ENCODE assay signal across 9 cellular contexts in the genomic region with DNA sequence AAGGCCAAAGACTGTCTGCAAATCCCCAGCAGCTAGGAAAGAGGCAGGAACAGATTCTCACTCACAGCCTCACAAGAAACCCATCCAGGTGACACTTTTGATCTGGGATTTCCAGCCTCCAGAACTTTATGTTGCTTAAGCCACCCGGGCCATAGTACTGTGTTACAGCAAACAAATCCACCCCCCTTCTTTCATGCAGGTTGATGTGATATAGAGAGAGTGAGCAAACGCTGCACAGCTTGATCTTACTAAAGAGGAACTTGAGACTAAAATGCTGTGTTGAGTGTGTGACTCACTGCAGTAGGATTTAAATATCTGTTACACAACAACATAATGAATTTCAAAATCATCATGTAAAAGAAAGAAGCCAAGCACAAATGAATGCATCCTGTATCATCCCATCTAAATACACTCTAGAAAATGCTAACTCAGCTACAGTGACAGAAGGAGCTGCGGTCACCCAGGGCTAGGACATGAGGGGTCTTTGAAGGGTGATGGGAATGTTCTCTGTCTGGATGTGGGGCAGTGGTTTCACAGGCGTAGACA. TPM values are rescaled to one million over a fixed set of nuclear protein-coding genes. Genes with fewer than 3 reads are reported as not detected.
DNase-seq lines count a peak whose midpoint lies in the region; ATAC-seq and TF ChIP-seq lines count a peak whose summit lies in the region.
"Had no signal": no experiment of that assay in that cellular context is flagged by ENCODE, and none has a peak within 500 bp of the region (broad histone marks: within the 10 kb centered on the region; RNA-seq: fewer than 3 reads in every experiment).

No MANE protein-coding gene starts in this region.

- 90 to 94% methylated on average over 4 of the region's 4 CpGs for WGBS in heart right ventricle, 2 donors
- WGBS in aorta, 2 donors = 90 to 94% methylated on average over 4 of the region's 4 CpGs

- peaks cover 0 to 60% (median 10%) of the 10 kb centered on the region in 9 donors for H3K4me1 ChIP-seq in heart right ventricle
- no peaks in the 10 kb centered on the region for H3K4me1 ChIP-seq in aorta (ENCODE audit: control insufficient read depth in 1 of 2, insufficient read depth in 2 of 2, low read length in 2 of 2)

- H3K9me3 ChIP-seq in heart right ventricle = no peaks in the 10 kb centered on the region
- no peaks in the 10 kb centered on the region for H3K9me3 ChIP-seq in aorta (ENCODE audit: control insufficient read depth, low read length)

- H3K36me3 ChIP-seq in heart right ventricle (peaks cover 0 to 49% (median 6%) of the 10 kb centered on the region in 9 donors), aorta (ENCODE audit: control insufficient read depth in 1 of 2, insufficient read depth in 2 of 2, low read length in 1 of 2) (peaks cover 3 to 5% of the 10 kb centered on the region in 2 donors)

- ATAC-seq in HG02798 (IDR thresholded peaks at IDR 0.05; ENCODE audit: poor library complexity, unreplicated experiment) = peak; percentile 35
- ATAC-seq in heart right ventricle = peak in 7 of 8 donors; percentile 22 to 72 (median 47)
- ATAC-seq in aorta (ENCODE audit: low FRiP score) = peak; percentile 43
- no peak for ATAC-seq in GM21390 (IDR thresholded peaks at IDR 0.05; ENCODE audit: unreplicated experiment)
- ATAC-seq: Panc1 had no signal

- intact Hi-C loops in heart right ventricle (cut with DNase I) (loop anchor here in 4 of 10 donors (10.0 kb wide), 5 partner anchors 56 to 376 kb away; no protein-coding TSS in a partner anchor), aorta (cut with DNase I) (no loop called here)

- TF ChIP-seq CTCF in GM12864 (IDR thresholded peaks at IDR 0.05; ENCODE audit: low read depth, low read length, missing control alignments) = no peak
- no peak for TF ChIP-seq CTCF in heart right ventricle (IDR thresholded peaks at IDR 0.05)

- H3K27ac ChIP-seq in heart right ventricle (peak overlapping the region in 5 of 10 donors; percentile 15 to 81 (median 40)), aorta (ENCODE audit: low read depth in 1 of 2, low read length in 2 of 2) (no peak overlapping the region)

- DNase-seq in GM12864 (ENCODE audit: low read depth) (peak; percentile 71), SKM-1 treated with dmso at 0.1 percent for 144 hours (lab: John Stamatoyannopoulos, UW; ENCODE audit: unreplicated experiment) (peak; percentile 96), heart right ventricle (no peak), aorta (no peak), T-helper 9 cell (no peak), globus pallidus (ENCODE audit: low spot score) (no peak)

- no peaks in the 10 kb centered on the region for H3K27me3 ChIP-seq in heart right ventricle
- H3K27me3 ChIP-seq in aorta (ENCODE audit: control insufficient read depth in 1 of 2, insufficient read depth in 2 of 2, low read length in 1 of 2) = no peaks in the 10 kb centered on the region

- H3K4me3 ChIP-seq in GM12864 (ENCODE audit: low read depth, low read length) (no peak overlapping the region), heart right ventricle (no peak overlapping the region), aorta (ENCODE audit: low read length in 2 of 2) (no peak overlapping the region)

RNA-seq across cellular contexts. Expression of gene RCBTB2, which starts 32.2 kb away (rescaled TPM):
- total RNA-seq in heart right ventricle (10 to 100 TPM in 9 of 10 donors, 1 to 10 TPM in 1; 8.3 to 16.2 (median 12.2) TPM), aorta (10 to 100 TPM; 12.6 to 25.7 TPM)
- polyA plus RNA-seq in heart right ventricle (10 to 100 TPM in 1 of 2 donors, 1 to 10 TPM in 1; 4.9 to 22.9 TPM), aorta (10 to 100 TPM; 10.9 to 19.8 TPM)

Comparison
In these comparisons a context has a peak if more than half of its experiments do, and no peak if none do; other contexts are left out.
1. DNase-seq: peak in GM12864 (single experiment) and SKM-1 treated with dmso at 0.1 percent for 144 hours (single experiment); none in heart right ventricle (0 of 2), aorta (0 of 2), T-helper 9 cell (single experiment) and globus pallidus (single experiment).